In genomic region chr16:85350146-85350728, GRCh38 we compare ENCODE assay signal across 16 cellular contexts.
DNase-seq lines count a peak whose midpoint lies in the region; ATAC-seq, FAIRE-seq and TF ChIP-seq lines count a peak whose summit lies in the region.
"Had no signal": no experiment of that assay in that cellular context is flagged by ENCODE, and none has a peak within 500 bp of the region (broad histone marks: within the 10 kb centered on the region; RNA-seq: fewer than 3 reads in every experiment).

No MANE protein-coding gene starts in this region.

- TF ChIP-seq EP300 in SK-N-SH (IDR thresholded peaks at IDR 0.05; ENCODE audit: borderline replicate concordance in 1 of 2, low read depth in 1 of 2, low read length in 1 of 2) = no peak
- TF ChIP-seq EP300 in K562 (IDR thresholded peaks at IDR 0.05; ENCODE audit: low read length) = no peak

- H2AFZ ChIP-seq in SK-N-SH (ENCODE audit: low read depth) = no peak overlapping the region
- H2AFZ ChIP-seq in K562 (ENCODE audit: low read depth, low read length) = no peak overlapping the region
- H2AFZ ChIP-seq: GM23248, PC-9 had no signal

- H3K9me3 Mint-ChIP-seq in nephron (no peaks in the 10 kb centered on the region), type B pancreatic cell (peaks cover 5% of the 10 kb centered on the region)

- H3F3A ChIP-seq in SK-N-SH (replicated peaks; ENCODE audit: insufficient read depth) = peaks cover 26% of the 10 kb centered on the region

- DNase-seq in SK-N-SH = no peak
- no peak for DNase-seq in K562 (ENCODE audit: extremely low read depth in 1 of 4, low spot score in 3 of 4)
- DNase-seq in type B pancreatic cell (ENCODE audit: extremely low spot score, unreplicated experiment) = no peak
- no peak for DNase-seq in NCI-H2107 treated with DMSO at 0.1 percent for 48 hours (lab: John Stamatoyannopoulos, UW; ENCODE audit: unreplicated experiment)
- DNase-seq in mesenteric fat pad (ENCODE audit: low spot score) = no peak
- no peak for DNase-seq in RCC 7860 (ENCODE audit: low spot score)
- DNase-seq: activated naive CD4-positive, alpha-beta T cell treated with Interleukin-2 at 50 U/mL for 16 hours; CD8-positive, alpha-beta memory T cell; retina; stimulated activated CD4-positive, alpha-beta T cell treated with anti-CD3 and anti-CD28 coated beads, Interleukin-1b, Interleukin-23, amount 100 ng/mL, for 48 hours had no signal

- peak overlapping the region; percentile 62 to 97; a peak in 3 of 4 replicates for H3K27ac ChIP-seq in SK-N-SH (ENCODE audit: low read depth in 2 of 2, low read length in 1 of 2)
- H3K27ac ChIP-seq in K562 (ENCODE audit: extremely low read depth, low read depth, low read length) = no peak overlapping the region
- H3K27ac ChIP-seq: brain microvascular endothelial cell, PC-9 had no signal

- H3K79me2 ChIP-seq in SK-N-SH (ENCODE audit: insufficient read depth) (no peaks in the 10 kb centered on the region), K562 (ENCODE audit: control insufficient read depth, insufficient read depth, low read length) (peaks cover 3% of the 10 kb centered on the region; the same call in 1 of the 3 replicates)

- H3K4me3 Mint-ChIP-seq in nephron (no peak overlapping the region), type B pancreatic cell (no peak overlapping the region)
- H3K4me3 Mint-ChIP-seq: CD8-positive, alpha-beta memory T cell had no signal

- peaks cover 23 to 72% of the 10 kb centered on the region in 2 experiments; a peak in 3 of 4 replicates for H3K4me1 ChIP-seq in SK-N-SH (ENCODE audit: control insufficient read depth in 1 of 2, insufficient read depth in 2 of 2, low read depth in 1 of 2, low read length in 1 of 2)
- peaks cover 21 to 44% of the 10 kb centered on the region in 2 experiments for H3K4me1 ChIP-seq in K562 (replicated peaks in 1 of 2; ENCODE audit: control insufficient read depth in 2 of 2, insufficient read depth in 2 of 2, low read length in 2 of 2)

- H3K36me3 Mint-ChIP-seq in nephron (ENCODE audit: low read depth) (peaks cover 8% of the 10 kb centered on the region), type B pancreatic cell (peaks cover 13% of the 10 kb centered on the region)
- H3K36me3 Mint-ChIP-seq: CD8-positive, alpha-beta memory T cell had no signal

- H3K27me3 ChIP-seq in SK-N-SH (ENCODE audit: insufficient read depth) (no peaks in the 10 kb centered on the region), K562 (ENCODE audit: control insufficient read depth in 2 of 2, insufficient read depth in 2 of 2, low read length in 2 of 2) (no peaks in the 10 kb centered on the region; a peak in 1 of 5 replicates)
- H3K27me3 ChIP-seq: brain microvascular endothelial cell had no signal

- H3K27ac Mint-ChIP-seq in nephron (peak overlapping the region in 2 of 3 experiments; percentile 81 to 85), type B pancreatic cell (peak overlapping the region; percentile 49)
- H3K27ac Mint-ChIP-seq: CD8-positive, alpha-beta memory T cell had no signal

- H3K9me3 ChIP-seq in SK-N-SH (no peaks in the 10 kb centered on the region), K562 (replicated peaks; ENCODE audit: control insufficient read depth, insufficient read depth, low read depth, low read length) (no peaks in the 10 kb centered on the region; the same call in 1 of the 2 replicates)

- in situ Hi-C loops in K562 (cut with MboI) = no loop called here

- BruUV-seq in K562 (replicated peaks; lab: Mats Ljungman, UMichigan) = no TSS peak

- H4K20me1 ChIP-seq in SK-N-SH (ENCODE audit: insufficient read depth) = peaks cover 8% of the 10 kb centered on the region
- H4K20me1 ChIP-seq in K562 (replicated peaks; ENCODE audit: control insufficient read depth, insufficient read depth, low read length) = peaks cover 9% of the 10 kb centered on the region; the same call in 1 of the 2 replicates

- H3K4me3 ChIP-seq in SK-N-SH (ENCODE audit: low read depth in 2 of 2, low read length in 1 of 2) (no peak overlapping the region), K562 (no peak overlapping the region)
- H3K4me3 ChIP-seq: GM23248, PC-9 had no signal

- CTCF ChIA-PET in SK-N-SH (lab: Yijun Ruan, JAX) (interaction anchor here (0.6 to 6.2 kb wide), 14 partner anchors 9 to 309 kb away, joined by 3 to 37 read pairs (median 4); no protein-coding TSS in a partner anchor), K562 (lab: Yijun Ruan, JAX; ENCODE audit: low intra/inter-chr PET ratio) (no interaction called here)

- no peaks in the 10 kb centered on the region for H3K9me1 ChIP-seq in K562 (ENCODE audit: control insufficient read depth, insufficient read depth, low read length)

- H3K4me1 Mint-ChIP-seq in nephron = peaks cover 73% of the 10 kb centered on the region
- peaks cover 56% of the 10 kb centered on the region for H3K4me1 Mint-ChIP-seq in type B pancreatic cell (ENCODE audit: unreplicated experiment)
- H3K4me1 Mint-ChIP-seq: CD8-positive, alpha-beta memory T cell had no signal

- ATAC-seq in SK-N-SH treated with all-trans-retinoic acid at 6 μM for 48 hours = no peak
- ATAC-seq in K562 = no peak
- ATAC-seq: activated CD4-positive, CD25-positive, alpha-beta regulatory T cell treated with anti-CD3 and anti-CD28 coated beads, Interleukin-2, amount 50 U/mL, for 24 hours had no signal

- TF ChIP-seq RAD21 in SK-N-SH (IDR thresholded peaks at IDR 0.05; ENCODE audit: low read length) (no peak), K562 (CRISPR knock-in tag; conservative IDR thresholded peaks at IDR 0.05 in 1 of 2, IDR thresholded peaks at IDR 0.05 in 1 of 2) (no peak)

- WGBS in SK-N-SH (ENCODE audit: low lambda C conversion rate) = 66% methylated on average over 4 of the region's 10 CpGs
- WGBS in K562 (ENCODE audit: insufficient coverage, low coverage, missing lambda C conversion rate) = 79% methylated on average over 10 of the region's 10 CpGs

- FAIRE-seq in K562 (lab: Jason Lieb, UNC) (no peak), RCC 7860 (lab: Jason Lieb, UNC) (no peak)

- no peaks in the 10 kb centered on the region for H3K36me3 ChIP-seq in SK-N-SH (replicated peaks in 1 of 2; ENCODE audit: control insufficient read depth in 1 of 2, insufficient read depth in 2 of 2, low read length in 1 of 2)
- no peaks in the 10 kb centered on the region for H3K36me3 ChIP-seq in K562 (ENCODE audit: control insufficient read depth, insufficient read depth, low read length)
- H3K36me3 ChIP-seq: brain microvascular endothelial cell had no signal

- H3K4me2 ChIP-seq in SK-N-SH = peak overlapping the region; percentile 35; the same call in 1 of the 2 replicates
- no peak overlapping the region for H3K4me2 ChIP-seq in K562 (ENCODE audit: insufficient read depth, low read length)

- H3K9ac ChIP-seq in SK-N-SH (no peak overlapping the region), K562 (ENCODE audit: insufficient read depth in 1 of 2, low read depth in 2 of 2, low read length in 2 of 2) (peak overlapping the region in 1 of 2 experiments; percentile 56; a peak in 1 of 4 replicates)
- H3K9ac ChIP-seq: GM23248 had no signal

- intact Hi-C loops in K562 (cut with micrococcal nuclease) = no loop called here

- TF ChIP-seq CTCF in SK-N-SH (IDR thresholded peaks at IDR 0.05) = no peak
- TF ChIP-seq CTCF in K562 (IDR thresholded peaks at IDR 0.05 in 2 of 3, conservative IDR thresholded peaks at IDR 0.05 in 1 of 3; ENCODE audit: insufficient read depth in 2 of 3, low read depth in 1 of 3, low read length in 3 of 3) = no peak
- TF ChIP-seq CTCF in nephron (IDR thresholded peaks at IDR 0.05; ENCODE audit: unreplicated experiment in 3 of 3) = no peak
- TF ChIP-seq CTCF in type B pancreatic cell (conservative IDR thresholded peaks at IDR 0.05) = no peak

- POLR2A ChIA-PET in SK-N-SH (lab: Yijun Ruan, JAX) = interaction anchor here (1.4 to 2.4 kb wide), 3 partner anchors 16 to 36 kb away, joined by 3 to 11 read pairs (median 5); no protein-coding TSS in a partner anchor
- POLR2A ChIA-PET in K562 (lab: Yijun Ruan, JAX) = interaction anchor here (0.6 to 1.2 kb wide), 5 partner anchors 8 to 462 kb away, joined by 3 to 4 read pairs (median 3); no protein-coding TSS in a partner anchor

- no peak for TF ChIP-seq POLR2A in K562 (conservative IDR thresholded peaks at IDR 0.05)

- H3K27me3 Mint-ChIP-seq in nephron (ENCODE audit: low read depth) (peaks cover 4% of the 10 kb centered on the region), type B pancreatic cell (no peaks in the 10 kb centered on the region)

- no peaks in the 10 kb centered on the region for H3K9me2 ChIP-seq in SK-N-SH

TF ChIP-seq in SK-N-SH, 30 proteins besides CTCF, POLR2A, EP300 and RAD21 (continues in another document):
- no peak for TF ChIP-seq GABPA (IDR thresholded peaks at IDR 0.05; ENCODE audit: low read depth)
- no peak for TF ChIP-seq NRF1 (IDR thresholded peaks at IDR 0.05; ENCODE audit: low read depth, low read length)

TF ChIP-seq in SK-N-SH treated with all-trans-retinoic acid at 6 μM for 48 hours, 23 proteins besides CTCF, POLR2A, EP300 and RAD21:
- no peak for TF ChIP-seq GLIS3 (CRISPR knock-in tag; IDR thresholded peaks at IDR 0.05)

TF ChIP-seq in K562, 482 proteins besides CTCF, POLR2A, EP300 and RAD21:
- TF ChIP-seq ZNF282 (CRISPR knock-in tag; IDR thresholded peaks at IDR 0.05) (no peak), ZKSCAN1 (IDR thresholded peaks at IDR 0.05; ENCODE audit: low read depth, low read length) (peak; percentile 86; the same call in 1 of the 2 replicates), RFX7 (CRISPR knock-in tag; IDR thresholded peaks at IDR 0.05) (no peak), ZNF133 (CRISPR knock-in tag; IDR thresholded peaks at IDR 0.05) (no peak), SIX5 (IDR thresholded peaks at IDR 0.05; ENCODE audit: borderline replicate concordance in 1 of 2, insufficient read depth in 1 of 2, low read depth in 1 of 2, low read length in 2 of 2) (no peak), STAG1 (CRISPR knock-in tag; IDR thresholded peaks at IDR 0.05; ENCODE audit: borderline replicate concordance) (0 out of 2 replicates have a peak, but pooled peaks have one; percentile 1)
